In the genomic region with DNA sequence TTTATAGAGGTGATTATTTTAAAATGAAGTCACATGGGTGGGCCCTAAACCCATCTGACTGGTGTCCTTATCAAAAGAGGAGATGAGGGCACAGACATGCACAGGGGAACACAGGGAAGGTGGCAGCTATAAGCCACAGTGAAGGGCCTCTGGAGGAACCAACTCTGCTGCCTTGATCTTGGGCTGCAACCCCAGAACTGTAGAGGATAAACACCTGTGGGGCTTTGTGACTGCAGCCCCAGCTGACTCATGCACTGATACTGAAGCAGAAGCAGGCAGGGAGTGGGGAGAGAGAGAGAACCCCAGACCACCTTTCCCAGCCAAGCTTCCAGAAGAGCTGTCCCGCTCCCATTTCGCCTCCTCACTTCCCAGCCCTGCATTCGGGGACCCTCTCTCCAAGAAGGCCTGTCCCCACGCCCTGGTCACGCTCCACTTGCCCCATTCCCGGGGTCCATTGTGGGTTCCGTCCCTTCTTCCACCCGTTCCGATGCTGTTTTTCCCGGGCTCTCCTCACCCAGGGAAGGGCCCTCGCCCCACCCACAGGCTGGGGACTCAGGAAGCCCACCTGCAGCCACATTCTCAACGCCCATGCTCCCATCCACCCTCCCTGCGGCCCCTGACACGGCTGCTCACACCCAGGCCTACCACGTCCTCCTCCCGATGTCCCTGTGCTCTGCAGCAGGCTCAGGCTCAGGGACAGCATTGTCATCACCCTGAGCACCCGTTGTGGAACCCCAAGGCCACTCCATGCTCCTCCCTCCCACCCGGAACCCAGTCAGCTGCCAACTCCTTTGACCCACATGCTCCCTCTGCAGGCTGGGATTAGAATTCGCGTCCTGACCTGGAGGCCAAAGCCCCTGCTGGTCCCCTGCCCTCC, we compare ENCODE assay signal across 8 cellular contexts.
DNase-seq lines count a peak whose midpoint lies in the region; ATAC-seq and TF ChIP-seq lines count a peak whose summit lies in the region.

No MANE protein-coding gene starts in this region.

- TF ChIP-seq CTCF in cardiac muscle cell (IDR thresholded peaks at IDR 0.05; ENCODE audit: low read depth, low read length) = peak; percentile 64
- peak; percentile 57 for TF ChIP-seq CTCF in cardiac fibroblast (IDR thresholded peaks at IDR 0.05; ENCODE audit: low read depth, low read length)
- TF ChIP-seq CTCF in nephron progenitor cell (IDR thresholded peaks at IDR 0.05) = peak; percentile 46

- peaks cover 28% of the 10 kb centered on the region for H3K27me3 Mint-ChIP-seq in nephron progenitor cell (ENCODE audit: low read depth, poor library complexity)
- H3K27me3 Mint-ChIP-seq in CD8-positive, alpha-beta memory T cell = peaks cover 4 to 28% of the 10 kb centered on the region in 2 donors

- no peak overlapping the region for H3K27ac Mint-ChIP-seq in nephron progenitor cell
- no peak overlapping the region for H3K27ac Mint-ChIP-seq in CD8-positive, alpha-beta memory T cell

- H3K27me3 ChIP-seq in cardiac muscle cell = no peaks in the 10 kb centered on the region
- no peaks in the 10 kb centered on the region for H3K27me3 ChIP-seq in CD8-positive, alpha-beta memory T cell (ENCODE audit: insufficient read depth, low read length, poor library complexity, severe bottlenecking)

- H3K4me3 Mint-ChIP-seq in nephron progenitor cell = no peak overlapping the region
- H3K4me3 Mint-ChIP-seq in CD8-positive, alpha-beta memory T cell = no peak overlapping the region

- ATAC-seq in left cardiac atrium = no peak

- H3K4me1 Mint-ChIP-seq in nephron progenitor cell = peaks cover 25% of the 10 kb centered on the region
- no peaks in the 10 kb centered on the region for H3K4me1 Mint-ChIP-seq in CD8-positive, alpha-beta memory T cell

- no peak overlapping the region for H3K27ac ChIP-seq in cardiac muscle cell
- H3K27ac ChIP-seq in CD8-positive, alpha-beta memory T cell (ENCODE audit: low read depth, low read length) = no peak overlapping the region

- H3K36me3 ChIP-seq in cardiac muscle cell = no peaks in the 10 kb centered on the region
- no peaks in the 10 kb centered on the region for H3K36me3 ChIP-seq in CD8-positive, alpha-beta memory T cell (ENCODE audit: insufficient read depth, low read length)

- CTCF ChIA-PET in CD8-positive, alpha-beta memory T cell (lab: Charles Lee) = no interaction called here

- no peak overlapping the region for H3K4me3 ChIP-seq in cardiac muscle cell
- no peak overlapping the region for H3K4me3 ChIP-seq in cardiac fibroblast (replicated peaks in 1 of 2; ENCODE audit: low read depth in 2 of 2, low read length in 2 of 2)
- H3K4me3 ChIP-seq in CD8-positive, alpha-beta memory T cell (ENCODE audit: low read length) = no peak overlapping the region

- peak; percentile 41 to 59 for DNase-seq in cardiac muscle cell (ENCODE audit: low read depth in 1 of 2, low spot score in 1 of 2)
- no peak for DNase-seq in left cardiac atrium
- peak; percentile 50 for DNase-seq in NCI-H460 (ENCODE audit: extremely low read depth, low read depth)
- DNase-seq in cardiac fibroblast (ENCODE audit: low read depth in 2 of 2) = peak; percentile 5 to 29
- DNase-seq in nephron progenitor cell = peak; percentile 63
- no peak for DNase-seq in NCI-H446 treated with DMSO at 0.1 percent for 48 hours (lab: John Stamatoyannopoulos, UW)
- DNase-seq in C1 segment of cervical spinal cord (lab: John Stamatoyannopoulos, UW) = no peak
- DNase-seq in CD8-positive, alpha-beta memory T cell = no peak

- intact Hi-C loops in left cardiac atrium (cut with DNase I) = no loop called here

- POLR2A ChIA-PET in CD8-positive, alpha-beta memory T cell (lab: Charles Lee) = no interaction called here

- H3K4me1 ChIP-seq in cardiac muscle cell (ENCODE audit: low read depth) = no peaks in the 10 kb centered on the region
- no peaks in the 10 kb centered on the region for H3K4me1 ChIP-seq in CD8-positive, alpha-beta memory T cell (ENCODE audit: insufficient read depth, low read length)

- no peaks in the 10 kb centered on the region for H3K9me3 Mint-ChIP-seq in nephron progenitor cell
- H3K9me3 Mint-ChIP-seq in CD8-positive, alpha-beta memory T cell = peaks cover 0 to 2% (median 0%) of the 10 kb centered on the region in 5 donors

- H3K36me3 Mint-ChIP-seq in nephron progenitor cell (ENCODE audit: low read depth) = no peaks in the 10 kb centered on the region
- H3K36me3 Mint-ChIP-seq in CD8-positive, alpha-beta memory T cell = no peaks in the 10 kb centered on the region

- no peaks in the 10 kb centered on the region for H3K9me3 ChIP-seq in cardiac muscle cell (ENCODE audit: low read depth)
- no peaks in the 10 kb centered on the region for H3K9me3 ChIP-seq in CD8-positive, alpha-beta memory T cell (ENCODE audit: low read length)

Comparison
In these comparisons a context has a peak if more than half of its experiments do, and no peak if none do; other contexts are left out.
1. DNase-seq: peak in cardiac muscle cell (2 of 2), NCI-H460 (single experiment), cardiac fibroblast (2 of 2) and nephron progenitor cell (single experiment); none in left cardiac atrium (single experiment), NCI-H446 treated with DMSO at 0.1 percent for 48 hours (single experiment), C1 segment of cervical spinal cord (0 of 14) and CD8-positive, alpha-beta memory T cell (0 of 5).
2. Peak in every context shown above with its lines, with median percentiles within 50 percentile points of each other: CTCF ChIP-seq.